ENCODE assay signal across 8 cellular contexts in genomic region chr4:75916091-75916661, GRCh38. TPM values are rescaled to one million over a fixed set of nuclear protein-coding genes. Genes with fewer than 3 reads are reported as not detected.
DNase-seq lines count a peak whose midpoint lies in the region; ATAC-seq and TF ChIP-seq lines count a peak whose summit lies in the region.

No MANE protein-coding gene starts in this region.

- H3K4ac ChIP-seq in IMR-90 (ENCODE audit: low read depth, low read length): no peak overlapping the region

- DNase-seq in DMS53 (lab: John Stamatoyannopoulos, UW) (peak; percentile 87), IMR-90 (peak; percentile 89), endodermal cell (peak; percentile 63), mucosa of descending colon (no peak), NCI-H187 treated with DMSO at 0.1 percent for 48 hours (lab: John Stamatoyannopoulos, UW) (no peak), mesenteric fat pad (ENCODE audit: low spot score) (no peak)

- H3K4me3 ChIP-seq in IMR-90 (ENCODE audit: insufficient read depth, low read depth, low read length): no peak overlapping the region
- H3K4me3 ChIP-seq in SU-DHL-6 (ENCODE audit: insufficient read depth, low read length, poor library complexity, severe bottlenecking): no peak overlapping the region
- no peak overlapping the region for H3K4me3 ChIP-seq in endodermal cell (ENCODE audit: low read length)
- H3K4me3 ChIP-seq in mucosa of descending colon: no peak overlapping the region

- no peaks in the 10 kb centered on the region for H3K79me2 ChIP-seq in SU-DHL-6 (ENCODE audit: insufficient read depth, low read length)

- TF ChIP-seq POLR2A in IMR-90 (IDR thresholded peaks at IDR 0.05; ENCODE audit: low read depth, low read length): no peak

- no peak overlapping the region; a peak in 1 of 4 replicates for H4K8ac ChIP-seq in IMR-90 (ENCODE audit: low read depth in 2 of 2, low read length in 2 of 2)

- H4K5ac ChIP-seq in IMR-90 (ENCODE audit: low read depth, low read length): no peak overlapping the region

- ATAC-seq in GM19043 (IDR thresholded peaks at IDR 0.05; ENCODE audit: low read depth, unreplicated experiment) (peak; percentile 90), IMR-90 (ENCODE audit: low read depth) (peak; percentile 94), mucosa of descending colon (peak; percentile 57)

- peaks cover 4% of the 10 kb centered on the region for H3K9me3 Mint-ChIP-seq in endodermal cell

- H3K4me1 ChIP-seq in IMR-90 (ENCODE audit: control insufficient read depth, insufficient read depth, low read length) (peaks cover 12% of the 10 kb centered on the region), endodermal cell (ENCODE audit: control insufficient read depth, insufficient read depth, low read length) (no peaks in the 10 kb centered on the region), mucosa of descending colon (ENCODE audit: low read depth) (peaks cover 27% of the 10 kb centered on the region)

- no peak overlapping the region for H2AK9ac ChIP-seq in IMR-90 (replicated peaks; ENCODE audit: low read depth, low read length, poor library complexity)

- H2BK20ac ChIP-seq in IMR-90 (ENCODE audit: low read depth, low read length): no peak overlapping the region

- H3K27ac ChIP-seq in IMR-90 (ENCODE audit: insufficient read depth, low read length) (no peak overlapping the region), SU-DHL-6 (ENCODE audit: low read depth, low read length) (no peak overlapping the region), endodermal cell (ENCODE audit: low read depth, low read length) (no peak overlapping the region)

- H2BK15ac ChIP-seq in IMR-90 (ENCODE audit: low read depth, low read length): no peak overlapping the region

- H3K79me1 ChIP-seq in IMR-90 (ENCODE audit: low read depth in 1 of 2, low read length in 2 of 2): no peaks in the 10 kb centered on the region

- H3K18ac ChIP-seq in IMR-90 (ENCODE audit: low read depth, low read length): no peak overlapping the region

- H3K9me3 ChIP-seq in IMR-90 (ENCODE audit: control insufficient read depth, insufficient read depth, low read length) (no peaks in the 10 kb centered on the region), SU-DHL-6 (ENCODE audit: insufficient read depth, low read length) (no peaks in the 10 kb centered on the region), endodermal cell (ENCODE audit: control insufficient read depth, low read length) (no peaks in the 10 kb centered on the region), mucosa of descending colon (no peaks in the 10 kb centered on the region)

- peak overlapping the region; percentile 52 for H3K4me2 ChIP-seq in IMR-90 (ENCODE audit: low read depth, low read length)
- H3K4me2 ChIP-seq in SU-DHL-6 (ENCODE audit: low read depth, low read length, poor library complexity, severe bottlenecking): no peak overlapping the region

- H4K20me1 ChIP-seq in IMR-90 (ENCODE audit: insufficient read depth, low read length) (peaks cover 8% of the 10 kb centered on the region; the same call in 1 of the 2 replicates), SU-DHL-6 (ENCODE audit: low read depth, low read length) (no peaks in the 10 kb centered on the region)

- no TSS peak for BruUV-seq in IMR-90 (replicated peaks; lab: Mats Ljungman, UMichigan)

- no peak overlapping the region for H3K4me3 Mint-ChIP-seq in endodermal cell

- H2BK120ac ChIP-seq in IMR-90 (ENCODE audit: low read depth, low read length): no peak overlapping the region

- CTCF ChIA-PET in IMR-90 (lab: Yijun Ruan, JAX): interaction anchor here (0.6 to 1.6 kb wide), 15 partner anchors 9 to 431 kb away, joined by 3 to 10 read pairs (median 3); partner anchors contain the start of genes NAAA and PPEF2

- no peak overlapping the region for H2AFZ ChIP-seq in IMR-90 (replicated peaks; ENCODE audit: low read length, poor library complexity)
- H2AFZ ChIP-seq in SU-DHL-6 (ENCODE audit: low read depth, low read length, severe bottlenecking): no peak overlapping the region

- in situ Hi-C loops in IMR-90 (cut with MboI; ENCODE audit: low sequenced_read_pairs): no loop called here

- H3K27me3 ChIP-seq in IMR-90 (ENCODE audit: control insufficient read depth, insufficient read depth, low read length) (no peaks in the 10 kb centered on the region), SU-DHL-6 (ENCODE audit: low read length) (no peaks in the 10 kb centered on the region), endodermal cell (ENCODE audit: control insufficient read depth, insufficient read depth, low read length, poor library complexity, severe bottlenecking) (no peaks in the 10 kb centered on the region)

- H3F3A ChIP-seq in SU-DHL-6 (ENCODE audit: insufficient read depth): no peaks in the 10 kb centered on the region

- H3K9me1 ChIP-seq in IMR-90 (ENCODE audit: insufficient read depth, low read length): peaks cover 16% of the 10 kb centered on the region; the same call in 1 of the 2 replicates

- H3K14ac ChIP-seq in IMR-90 (replicated peaks; ENCODE audit: low read depth, low read length): no peak overlapping the region

- H2BK5ac ChIP-seq in IMR-90 (ENCODE audit: low read depth, low read length, poor library complexity, severe bottlenecking): peak overlapping the region; percentile 69

- H3K23ac ChIP-seq in IMR-90 (ENCODE audit: low read depth, low read length): no peak overlapping the region

- H3K9me2 ChIP-seq in SU-DHL-6 (replicated peaks; ENCODE audit: insufficient read depth, low read length): no peaks in the 10 kb centered on the region

- no peak overlapping the region for H4K91ac ChIP-seq in IMR-90 (ENCODE audit: insufficient read depth, low read depth, low read length)

- H3K36me3 Mint-ChIP-seq in endodermal cell (ENCODE audit: low read depth): peaks cover 5% of the 10 kb centered on the region

- intact Hi-C loops in IMR-90 (cut with micrococcal nuclease): loop anchor here (1.0 to 10.0 kb wide), 3 partner anchors 36 to 149 kb away; partner anchors contain the start of gene SDAD1
- intact Hi-C loops in mucosa of descending colon (cut with DNase I, micrococcal nuclease): no loop called here

- no peak overlapping the region for H3K27ac Mint-ChIP-seq in endodermal cell

- no CpG with 5 or more reads among the region's 1 CpG for WGBS in IMR-90 (ENCODE audit: extremely low coverage in 2 of 2, insufficient read length in 1 of 2), 2 experiments
- WGBS in endodermal cell (ENCODE audit: insufficient coverage in 1 of 2, insufficient read length in 1 of 2), 2 experiments: 100% methylated on average over 1 of the region's 1 CpG; no CpG with 5 or more reads in 1 of the 2 experiments

- POLR2A ChIA-PET in IMR-90 (lab: Charles Lee; ENCODE audit: unreplicated experiment): no interaction called here

- H3K36me3 ChIP-seq in IMR-90 (ENCODE audit: control insufficient read depth, insufficient read depth, low read length): peaks cover 2% of the 10 kb centered on the region
- H3K36me3 ChIP-seq in SU-DHL-6 (ENCODE audit: low read length): no peaks in the 10 kb centered on the region
- H3K36me3 ChIP-seq in endodermal cell (ENCODE audit: control insufficient read depth, insufficient read depth, low read length): peaks cover 4% of the 10 kb centered on the region
- H3K36me3 ChIP-seq in mucosa of descending colon (ENCODE audit: low read depth): no peaks in the 10 kb centered on the region

- H3K4me1 Mint-ChIP-seq in endodermal cell: peaks cover under 1% of the 10 kb centered on the region

- H3K56ac ChIP-seq in IMR-90 (ENCODE audit: extremely low read depth, insufficient read depth, low read length): no peak overlapping the region

- no peak overlapping the region for H2AK5ac ChIP-seq in IMR-90 (ENCODE audit: low read depth, low read length)

- peak; percentile 63 for TF ChIP-seq RAD21 in IMR-90 (IDR thresholded peaks at IDR 0.05; ENCODE audit: low read length)

- dilution Hi-C loops in IMR-90 (cut with HindIII; ENCODE audit: low sequenced_read_pairs, unreplicated experiment): no loop called here

- no peaks in the 10 kb centered on the region for H3K27me3 Mint-ChIP-seq in endodermal cell (ENCODE audit: insufficient read depth)

- H3K9ac ChIP-seq in IMR-90 (ENCODE audit: low read depth, low read length) (no peak overlapping the region), SU-DHL-6 (ENCODE audit: low read length) (no peak overlapping the region), endodermal cell (ENCODE audit: extremely low read depth, low read length, poor library complexity, severe bottlenecking) (no peak overlapping the region)

- TF ChIP-seq CTCF in IMR-90 (conservative IDR thresholded peaks at IDR 0.05; ENCODE audit: low read depth, low read length) (peak; percentile 81), SU-DHL-6 (IDR thresholded peaks at IDR 0.05; ENCODE audit: insufficient read depth, low read length, poor library complexity, severe bottlenecking) (peak; percentile 23), endodermal cell (conservative IDR thresholded peaks at IDR 0.05) (peak; percentile 89), mucosa of descending colon (IDR thresholded peaks at IDR 0.05) (peak; percentile 61)

TF ChIP-seq in IMR-90, 13 proteins besides CTCF, POLR2A, EP300 and RAD21:
- TF ChIP-seq BHLHE40 (IDR thresholded peaks at IDR 0.05; ENCODE audit: low read depth, low read length) (no peak), SMC3 (IDR thresholded peaks at IDR 0.05; ENCODE audit: low read depth, low read length) (peak; percentile 52)
TF ChIP-seq in IMR-90: peak in this region for 1.

RNA-seq across cellular contexts. Expression of gene PPEF2, which starts 13.9 kb away (rescaled TPM):
- total RNA-seq in IMR-90 (2012; rRNA removed) (not detected in 2 replicates), endodermal cell (not detected), mucosa of descending colon (under 1 TPM in 2 of 3 donors, not detected in 1; 0.13 to 0.43 TPM), mesenteric fat pad (not detected)
- polyA plus RNA-seq in IMR-90 (2012; rRNA removed): not detected in 2 replicates
- polyA plus RNA-seq in IMR-90 (2012; cell fraction: cytosol; rRNA removed): not detected in 2 replicates
- 0.02 TPM in 2 replicates for polyA plus RNA-seq in IMR-90 (2012; cell fraction: nucleus; rRNA removed; ENCODE audit: low replicate concordance)
- 0.11 TPM for polyA plus RNA-seq in endodermal cell (2013, experiment 1 of 2)
- not detected for polyA plus RNA-seq in endodermal cell (2013, experiment 2 of 2)

RNA-seq across cellular contexts. Expression of gene NAAA, which starts 24.6 kb away (rescaled TPM):
- total RNA-seq in IMR-90 (2012; rRNA removed) (15.8 and 17.6 TPM in 2 replicates), endodermal cell (1 to 10 TPM; 1.7 TPM), mucosa of descending colon (100 to 1,000 TPM; 101 to 226 (median 163) TPM), mesenteric fat pad (16.4 TPM)
- 25.3 and 26.4 TPM in 2 replicates for polyA plus RNA-seq in IMR-90 (2012; rRNA removed)
- 48.7 and 77.9 TPM in 2 replicates for polyA plus RNA-seq in IMR-90 (2012; cell fraction: cytosol; rRNA removed)
- 12.7 and 38.6 TPM in 2 replicates for polyA plus RNA-seq in IMR-90 (2012; cell fraction: nucleus; rRNA removed; ENCODE audit: low replicate concordance)
- 3.2 TPM for polyA plus RNA-seq in endodermal cell (2013, experiment 1 of 2)
- polyA plus RNA-seq in endodermal cell (2013, experiment 2 of 2): 3.4 TPM

Comparison
In these comparisons a context has a peak if more than half of its experiments do, and no peak if none do; other contexts are left out.
1. DNase-seq: peak in DMS53 (single experiment), IMR-90 (single experiment) and endodermal cell (single experiment); none in mucosa of descending colon (0 of 3), NCI-H187 treated with DMSO at 0.1 percent for 48 hours (single experiment) and mesenteric fat pad (single experiment).
2. CTCF ChIP-seq: peak in every context shown above with its lines; median percentile 89 in endodermal cell; 81 in IMR-90; 61 in mucosa of descending colon; 23 in SU-DHL-6.
3. Peak in every context shown above with its lines, with median percentiles within 50 percentile points of each other: ATAC-seq.